ENCODE assay signal across 25 cellular contexts in the genomic region with DNA sequence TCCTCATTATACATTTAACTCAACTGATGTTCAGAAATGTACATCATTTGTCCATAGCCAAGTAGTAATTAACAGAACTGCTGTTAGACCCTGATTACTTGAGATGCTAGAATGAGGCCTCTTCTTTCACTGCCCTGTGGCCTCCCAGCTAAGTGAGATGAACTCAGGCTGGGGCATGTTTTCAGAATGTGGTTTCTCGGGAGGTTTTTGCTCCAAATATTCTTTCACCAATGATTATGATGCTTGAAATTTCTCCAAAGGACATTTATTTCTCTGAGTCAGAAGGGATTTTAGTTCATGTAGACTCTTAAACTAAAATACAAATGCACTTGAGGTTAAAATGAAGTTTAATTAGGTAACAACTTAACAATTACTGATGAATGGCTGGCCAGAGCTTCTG. TPM values are rescaled to one million over a fixed set of nuclear protein-coding genes. Genes with fewer than 3 reads are reported as not detected.
"Had no signal": no experiment of that assay in that cellular context is flagged by ENCODE, and none has a peak within 500 bp of the region (broad histone marks: within the 10 kb centered on the region; RNA-seq: fewer than 3 reads in every experiment).

No MANE protein-coding gene starts in this region.

- H2AFZ ChIP-seq: parathyroid adenoma had no signal

- H3K27me3 Mint-ChIP-seq: naive B cell; stimulated activated memory B cell treated with anti-CD40 and anti-IgM and Interleukin-4, amounts not matched to agents 10 μg/mL and 1 μg/mL and 100 μg/mL, for 72 hours; stimulated activated naive CD8-positive, alpha-beta T cell treated with anti-CD3 and anti-CD28 coated beads, Interleukin-15, Interleukin-2, amounts not matched to agents 100 ng/mL and 50 ng/mL, for 24 hours had no signal

- H3K4me3 ChIP-seq: gastroesophageal sphincter, left lung, lung, prostate gland, right lobe of liver, spleen, testis, tibial nerve, upper lobe of right lung had no signal

- H3K27ac ChIP-seq: gastroesophageal sphincter, left lung, parathyroid adenoma, prostate gland, right lobe of liver, spleen, testis, tibial nerve, upper lobe of right lung had no signal

- H3K9me3 ChIP-seq: gastroesophageal sphincter, left lung, prostate gland, right lobe of liver, spleen, testis, tibial nerve, upper lobe of right lung had no signal

- H3K4me1 ChIP-seq: gastroesophageal sphincter, left lung, parathyroid adenoma, prostate gland, right lobe of liver, spleen, testis, tibial nerve, upper lobe of right lung had no signal

- H3K27ac Mint-ChIP-seq: immature natural killer cell; nephron; stimulated activated memory B cell treated with anti-CD40 and anti-IgM and Interleukin-4, amounts not matched to agents 10 μg/mL and 1 μg/mL and 100 μg/mL, for 72 hours; stimulated activated naive CD8-positive, alpha-beta T cell treated with anti-CD3 and anti-CD28 coated beads, Interleukin-15, Interleukin-2, amounts not matched to agents 100 ng/mL and 50 ng/mL, for 24 hours had no signal

- H3K27me3 ChIP-seq: gastroesophageal sphincter, left lung, right lobe of liver, spleen, testis, tibial nerve, upper lobe of right lung had no signal

- H3K4me1 Mint-ChIP-seq: immature natural killer cell; naive B cell; nephron; stimulated activated memory B cell treated with anti-CD40 and anti-IgM and Interleukin-4, amounts not matched to agents 10 μg/mL and 1 μg/mL and 100 μg/mL, for 72 hours had no signal

- H3K4me3 Mint-ChIP-seq: immature natural killer cell; naive B cell; nephron; stimulated activated memory B cell treated with anti-CD40 and anti-IgM and Interleukin-4, amounts not matched to agents 10 μg/mL and 1 μg/mL and 100 μg/mL, for 72 hours; stimulated activated naive CD8-positive, alpha-beta T cell treated with anti-CD3 and anti-CD28 coated beads, Interleukin-15, Interleukin-2, amounts not matched to agents 100 ng/mL and 50 ng/mL, for 24 hours had no signal

- H3K9me3 Mint-ChIP-seq: nephron; stimulated activated naive CD8-positive, alpha-beta T cell treated with anti-CD3 and anti-CD28 coated beads, Interleukin-15, Interleukin-2, amounts not matched to agents 100 ng/mL and 50 ng/mL, for 24 hours had no signal

- DNase-seq: effector memory CD4-positive, alpha-beta T cell; foreskin fibroblast; glutamatergic neuron; immature natural killer cell; left lung; mesenchymal stem cell; midbrain; naive B cell; occipital lobe; right lobe of liver; spleen; stimulated activated CD4-positive, alpha-beta T cell treated with anti-CD3 and anti-CD28 coated beads, Interleukin-15, amount 100 ng/mL, for 24 hours; stimulated activated CD4-positive, alpha-beta T cell treated with anti-CD3 and anti-CD28 coated beads, Interleukin-1b, Interleukin-23, amount 100 ng/mL, for 48 hours; stimulated activated CD4-positive, alpha-beta T cell treated with anti-CD3 and anti-CD28 coated beads, Interleukin-4, amount 100 ng/mL, for 24 hours; testis; upper lobe of right lung had no signal

- H3K36me3 Mint-ChIP-seq: immature natural killer cell; naive B cell; stimulated activated memory B cell treated with anti-CD40 and anti-IgM and Interleukin-4, amounts not matched to agents 10 μg/mL and 1 μg/mL and 100 μg/mL, for 72 hours had no signal

- H3K36me3 ChIP-seq: gastroesophageal sphincter, left lung, prostate gland, right lobe of liver, spleen, tibial nerve, upper lobe of right lung had no signal

- ATAC-seq: esophagus mucosa; gastroesophageal sphincter; left lung; right lobe of liver; stimulated activated memory B cell treated with anti-CD40 and anti-IgM and Interleukin-4, amounts not matched to agents 10 μg/mL and 1 μg/mL and 100 μg/mL, for 72 hours; upper lobe of right lung had no signal

- H3K79me2 ChIP-seq: parathyroid adenoma had no signal

RNA-seq across cellular contexts. Expression of gene ADAMTS5, which starts 34.6 kb away (rescaled TPM):
- polyA plus RNA-seq: immature natural killer cell had no signal
